ENCODE assay signal across 8 cellular contexts in genomic region chr5:79236970-79237734, GRCh38. TPM values are rescaled to one million over a fixed set of nuclear protein-coding genes. Genes with fewer than 3 reads are reported as not detected.
DNase-seq lines count a peak whose midpoint lies in the region; FAIRE-seq and TF ChIP-seq lines count a peak whose summit lies in the region.

No MANE protein-coding gene starts in this region.

- H3K27ac Mint-ChIP-seq in CD14-positive monocyte, result peak overlapping the region in 5 of 7 donors; percentile 28 to 86 (median 68)
- peak overlapping the region; percentile 24 to 86 (median 57) for H3K27ac Mint-ChIP-seq in brain

- H3K4me1 ChIP-seq in small intestine (ENCODE audit: control insufficient read depth in 2 of 2, insufficient read depth in 1 of 2, low read depth in 1 of 2, low read length in 1 of 2), result peaks cover 0 to 7% of the 10 kb centered on the region in 2 donors

- H3K4me3 Mint-ChIP-seq in CD14-positive monocyte, result peak overlapping the region; percentile 94 to 95
- peak overlapping the region; percentile 88 to 93 (median 90) for H3K4me3 Mint-ChIP-seq in brain

- H3K27me3 ChIP-seq in small intestine (ENCODE audit: control insufficient read depth in 2 of 2, insufficient read depth in 2 of 2, low read length in 2 of 2), result no peaks in the 10 kb centered on the region

- no peaks in the 10 kb centered on the region for H3K36me3 ChIP-seq in small intestine (ENCODE audit: control insufficient read depth in 2 of 2, insufficient read depth in 2 of 2, low read length in 2 of 2)

- DNase-seq in CD14-positive monocyte (ENCODE audit: low spot score) (peak; percentile 52), GM20000 (ENCODE audit: low spot score) (peak; percentile 63), HuH-7.5 (ENCODE audit: low spot score) (peak; percentile 44), T-helper 2 cell (peak in 4 of 5 experiments; percentile 11 to 56 (median 21)), iPS-NIHi11 (ENCODE audit: low spot score) (peak; percentile 57), small intestine (peak; percentile 55), RCC 7860 (ENCODE audit: low spot score) (no peak)

- peaks cover 36% of the 10 kb centered on the region for H3K4me1 Mint-ChIP-seq in CD14-positive monocyte
- peaks cover 51% of the 10 kb centered on the region for H3K4me1 Mint-ChIP-seq in brain

- H3K9me3 ChIP-seq in small intestine (ENCODE audit: control insufficient read depth, low read depth), result no peaks in the 10 kb centered on the region

- peak overlapping the region; percentile 68 to 94 for H3K27ac ChIP-seq in small intestine (ENCODE audit: low read depth in 1 of 2, low read length in 1 of 2)

- FAIRE-seq in small intestine (lab: Jason Lieb, UNC), result no peak
- FAIRE-seq in RCC 7860 (lab: Jason Lieb, UNC), result no peak

- H3K36me3 Mint-ChIP-seq in CD14-positive monocyte (peaks cover 6 to 7% of the 10 kb centered on the region in 2 donors), brain (peaks cover 28% of the 10 kb centered on the region)

- 0% methylated on average over 49 to 61 of the region's 61 CpGs for WGBS in small intestine, 3 donors

- H3K9me3 Mint-ChIP-seq in CD14-positive monocyte (peaks cover 0 to 14% (median 0%) of the 10 kb centered on the region in 7 donors), brain (peaks cover 0 to 17% (median 4%) of the 10 kb centered on the region in 5 experiments)

- peak overlapping the region; percentile 89 to 94 for H3K4me3 ChIP-seq in small intestine (ENCODE audit: low read depth in 1 of 2, low read length in 2 of 2)

- intact Hi-C loops in CD14-positive monocyte (cut with micrococcal nuclease), result no loop called here

- H3K27me3 Mint-ChIP-seq in CD14-positive monocyte (ENCODE audit: low read depth in 3 of 3) (peaks cover 19 to 27% (median 27%) of the 10 kb centered on the region in 3 donors), brain (peaks cover 27% of the 10 kb centered on the region)

- TF ChIP-seq CTCF in CD14-positive monocyte (IDR thresholded peaks at IDR 0.05) (no peak), GM20000 (IDR thresholded peaks at IDR 0.05; ENCODE audit: extremely low read depth, missing control alignments) (no peak), brain (conservative IDR thresholded peaks at IDR 0.05) (no peak)

RNA-seq across cellular contexts. Expression of gene JMY, which starts 1.2 kb away (rescaled TPM):
- 1 to 10 TPM in 1 of 2 donors, under 1 TPM in 1; 0.60 to 1.1 TPM for polyA plus RNA-seq in CD14-positive monocyte
- polyA plus RNA-seq in brain (ENCODE audit: insufficient read depth, low read depth, low replicate concordance), result 2.8 TPM
- 1 to 10 TPM; 1.6 to 3.2 (median 1.9) TPM for polyA plus RNA-seq in small intestine
